ENCODE assay signal across 8 cellular contexts in the genomic region with DNA sequence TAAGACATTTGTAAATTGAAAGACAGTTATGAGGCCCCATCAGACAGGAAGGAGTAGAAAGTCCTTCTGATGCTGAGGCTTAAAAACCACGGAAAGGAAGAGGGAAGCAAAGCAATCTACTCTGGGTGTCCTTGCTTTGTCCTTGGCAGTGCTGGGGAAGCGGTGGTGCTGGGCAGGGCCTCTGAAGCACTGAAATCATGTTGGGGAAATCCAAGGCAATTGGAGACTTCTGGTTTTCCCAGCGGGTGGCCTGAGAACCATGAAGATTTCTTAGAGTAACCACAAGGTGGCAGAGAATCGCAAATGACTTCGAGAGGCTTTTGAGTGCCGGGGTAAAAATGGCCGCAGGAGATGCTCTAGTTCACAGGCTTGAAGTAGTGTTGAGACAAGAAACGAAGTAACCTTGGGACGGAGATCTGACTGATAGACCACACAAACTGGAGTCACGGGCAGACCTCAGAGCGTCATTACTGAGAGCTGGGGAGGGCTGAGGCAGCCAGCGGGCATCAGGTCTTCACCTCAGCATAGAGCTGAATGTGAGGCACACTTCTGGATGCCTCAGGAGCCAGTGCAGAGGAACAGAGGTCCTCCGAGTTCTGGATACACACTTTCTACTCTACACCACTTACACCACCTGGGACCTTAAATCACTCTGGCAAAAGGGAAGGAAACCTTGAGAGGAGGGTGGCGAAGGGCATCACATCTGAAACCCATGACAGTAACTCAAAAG.
DNase-seq lines count a peak whose midpoint lies in the region; TF ChIP-seq lines count a peak whose summit lies in the region.

No MANE protein-coding gene starts in this region.

- peaks cover 2% of the 10 kb centered on the region for H3K27me3 Mint-ChIP-seq in endothelial cell (ENCODE audit: unreplicated experiment)

- DNase-seq in NCI-H1048 (lab: John Stamatoyannopoulos, UW) = peak; percentile 0
- DNase-seq in activated CD4-positive, alpha-beta T cell treated with anti-CD3 and anti-CD28 coated beads for 48 hours = peak; percentile 60
- DNase-seq in endothelial cell (ENCODE audit: low spot score) = no peak
- peak; percentile 67 for DNase-seq in osteoblast (ENCODE audit: insufficient read length, low spot score, missing footprints)
- no peak for DNase-seq in COR-L47 (lab: John Stamatoyannopoulos, UW)
- no peak for DNase-seq in cerebellum (ENCODE audit: low spot score)

- H3K79me2 ChIP-seq in osteoblast (ENCODE audit: insufficient read depth, low read length) = no peaks in the 10 kb centered on the region

- H3K27ac Mint-ChIP-seq in endothelial cell (ENCODE audit: unreplicated experiment) = peak overlapping the region; percentile 34

- H3K36me3 ChIP-seq in HEK293 (ENCODE audit: control insufficient read depth in 2 of 2, insufficient read depth in 1 of 2, low read length in 2 of 2) (no peaks in the 10 kb centered on the region), osteoblast (ENCODE audit: insufficient read depth, low read length) (no peaks in the 10 kb centered on the region)

- H3K4me2 ChIP-seq in osteoblast (ENCODE audit: insufficient read depth, low read length) = no peak overlapping the region

- peak overlapping the region; percentile 75 for H2AFZ ChIP-seq in osteoblast (ENCODE audit: low read length)

- H3K9me3 ChIP-seq in HEK293 (ENCODE audit: control insufficient read depth, insufficient read depth, low read depth, low read length) (no peaks in the 10 kb centered on the region), osteoblast (ENCODE audit: low read depth, low read length) (no peaks in the 10 kb centered on the region)

- CTCF ChIA-PET in HEK293 (lab: Yijun Ruan, JAX) = interaction anchor here (0.9 kb wide), 1 partner anchor 212 kb away, joined by 4 read pairs; no protein-coding TSS in a partner anchor

- no peak overlapping the region for H3K27ac ChIP-seq in HEK293 (ENCODE audit: extremely low read depth, low read depth, low read length)
- H3K27ac ChIP-seq in osteoblast (ENCODE audit: low read depth, low read length) = no peak overlapping the region

- no peaks in the 10 kb centered on the region for H4K20me1 ChIP-seq in osteoblast (ENCODE audit: insufficient read depth, low read length)

- POLR2A ChIA-PET in HEK293 (lab: Yijun Ruan, JAX) = no interaction called here

- H3K27me3 ChIP-seq in osteoblast (ENCODE audit: insufficient read depth, low read length) = no peaks in the 10 kb centered on the region

- H3K4me3 ChIP-seq in HEK293 (ENCODE audit: low read depth, low read length) = no peak overlapping the region
- H3K4me3 ChIP-seq in osteoblast (ENCODE audit: insufficient read depth, low read length) = no peak overlapping the region

- H3K4me1 ChIP-seq in HEK293 (ENCODE audit: control insufficient read depth, insufficient read depth, low read length) (no peaks in the 10 kb centered on the region), osteoblast (ENCODE audit: insufficient read depth, low read length) (no peaks in the 10 kb centered on the region)

- H3K9me3 Mint-ChIP-seq in endothelial cell (ENCODE audit: unreplicated experiment) = no peaks in the 10 kb centered on the region

- no peak overlapping the region for H3K4me3 Mint-ChIP-seq in endothelial cell (ENCODE audit: unreplicated experiment)

- H3K36me3 Mint-ChIP-seq in endothelial cell (ENCODE audit: low read depth, unreplicated experiment) = no peaks in the 10 kb centered on the region

- peaks cover 21% of the 10 kb centered on the region for H3K4me1 Mint-ChIP-seq in endothelial cell (ENCODE audit: unreplicated experiment)

- TF ChIP-seq CTCF in GM12874 (IDR thresholded peaks at IDR 0.05; ENCODE audit: insufficient read depth, low read depth, low read length) (peak; percentile 49), HEK293 (tag by site-specific recombination; IDR thresholded peaks at IDR 0.05) (no peak), endothelial cell (IDR thresholded peaks at IDR 0.05; ENCODE audit: unreplicated experiment) (peak; percentile 29), osteoblast (IDR thresholded peaks at IDR 0.05; ENCODE audit: extremely low read depth, low read depth, low read length) (peak; percentile 60)

TF ChIP-seq in HEK293, 187 proteins besides CTCF, POLR2A, EP300 and RAD21:
- TF ChIP-seq YY1 (tag by site-specific recombination; IDR thresholded peaks at IDR 0.05) (0 out of 2 replicates have a peak, but pooled peaks have one; percentile 15), ZNF654 (tag by site-specific recombination; IDR thresholded peaks at IDR 0.05; ENCODE audit: low read depth) (peak; percentile 31), ZNF530 (tag by site-specific recombination; IDR thresholded peaks at IDR 0.05; ENCODE audit: low read depth) (no peak)

Comparison
In these comparisons a context has a peak if more than half of its experiments do, and no peak if none do; other contexts are left out.
1. DNase-seq: peak in NCI-H1048 (single experiment), activated CD4-positive, alpha-beta T cell treated with anti-CD3 and anti-CD28 coated beads for 48 hours (single experiment) and osteoblast (single experiment); none in endothelial cell (single experiment), COR-L47 (single experiment) and cerebellum (single experiment).